In genomic region chr14:57066887-57067513, GRCh38 we compare ENCODE assay signal across 8 cellular contexts.
DNase-seq lines count a peak whose midpoint lies in the region; ATAC-seq, FAIRE-seq and TF ChIP-seq lines count a peak whose summit lies in the region.

No MANE protein-coding gene starts in this region.

- H3K4me2 ChIP-seq in SU-DHL-6 (ENCODE audit: low read depth, low read length, poor library complexity, severe bottlenecking) = no peak overlapping the region
- H3K4me2 ChIP-seq in fibroblast of lung (ENCODE audit: extremely low read depth, insufficient read depth, low read length) = no peak overlapping the region

- peaks cover 0 to 41% (median 21%) of the 10 kb centered on the region in 9 donors for H3K27me3 ChIP-seq in heart left ventricle
- H3K27me3 ChIP-seq in SU-DHL-6 (ENCODE audit: low read length) = no peaks in the 10 kb centered on the region
- H3K27me3 ChIP-seq in fibroblast of lung (ENCODE audit: control insufficient read depth, insufficient read depth, low read length) = no peaks in the 10 kb centered on the region
- H3K27me3 ChIP-seq in psoas muscle (ENCODE audit: insufficient read depth in 3 of 3, low read length in 2 of 3) = no peaks in the 10 kb centered on the region

- no peak for FAIRE-seq in GM19239 (lab: Jason Lieb, UNC)

- ATAC-seq in heart left ventricle (no peak), left ventricle myocardium superior (no peak), psoas muscle (peak in 1 of 4 donors; percentile 56)

- H3K79me2 ChIP-seq in SU-DHL-6 (ENCODE audit: insufficient read depth, low read length) = no peaks in the 10 kb centered on the region
- H3K79me2 ChIP-seq in fibroblast of lung (ENCODE audit: control insufficient read depth, insufficient read depth, low read length) = no peaks in the 10 kb centered on the region

- H3K4me1 ChIP-seq in heart left ventricle = no peaks in the 10 kb centered on the region
- H3K4me1 ChIP-seq in fibroblast of lung (ENCODE audit: control insufficient read depth, extremely low read depth, insufficient read depth, low read length) = no peaks in the 10 kb centered on the region
- H3K4me1 ChIP-seq in psoas muscle = no peaks in the 10 kb centered on the region

- DNase-seq in heart left ventricle (peak in 1 of 5 donors; percentile 25), left ventricle myocardium superior (no peak), fibroblast of lung (ENCODE audit: low read depth in 2 of 2) (peak; percentile 0 to 3), psoas muscle (peak in 1 of 2 donors; percentile 21), DMS79 treated with DMSO at 0.1 percent for 48 hours (lab: John Stamatoyannopoulos, UW) (no peak), GM19239 (ENCODE audit: insufficient read length, low spot score) (no peak)
- peak; percentile 11 for DNase-seq in Jurkat, Clone E6-1 (ENCODE audit: low read depth, low spot score)

- H2AFZ ChIP-seq in SU-DHL-6 (ENCODE audit: low read depth, low read length, severe bottlenecking) (no peak overlapping the region), fibroblast of lung (ENCODE audit: low read length) (no peak overlapping the region)

- no peak for TF ChIP-seq POLR2A in heart left ventricle (IDR thresholded peaks at IDR 0.05)

- H3K27ac ChIP-seq in heart left ventricle = no peak overlapping the region
- no peak overlapping the region for H3K27ac ChIP-seq in SU-DHL-6 (ENCODE audit: low read depth, low read length)
- no peak overlapping the region for H3K27ac ChIP-seq in fibroblast of lung (ENCODE audit: insufficient read depth, low read length)
- H3K27ac ChIP-seq in psoas muscle = no peak overlapping the region

- TF ChIP-seq CTCF in heart left ventricle (IDR thresholded peaks at IDR 0.05) (peak; percentile 12 to 50 (median 36)), SU-DHL-6 (IDR thresholded peaks at IDR 0.05; ENCODE audit: insufficient read depth, low read length, poor library complexity, severe bottlenecking) (peak; percentile 51), fibroblast of lung (conservative IDR thresholded peaks at IDR 0.05 in 1 of 2, IDR thresholded peaks at IDR 0.05 in 1 of 2; ENCODE audit: low read depth in 1 of 2, low read length in 2 of 2) (peak; percentile 34 to 51), psoas muscle (IDR thresholded peaks at IDR 0.05) (peak; percentile 37)

- H3K36me3 ChIP-seq in heart left ventricle (no peaks in the 10 kb centered on the region), SU-DHL-6 (ENCODE audit: low read length) (no peaks in the 10 kb centered on the region), fibroblast of lung (ENCODE audit: control insufficient read depth, insufficient read depth, low read length) (no peaks in the 10 kb centered on the region), psoas muscle (ENCODE audit: insufficient read depth in 1 of 2, low read depth in 1 of 2) (no peaks in the 10 kb centered on the region)

- H4K20me1 ChIP-seq in SU-DHL-6 (ENCODE audit: low read depth, low read length) (no peaks in the 10 kb centered on the region), fibroblast of lung (ENCODE audit: control insufficient read depth, extremely low read depth, insufficient read depth, low read length) (no peaks in the 10 kb centered on the region)

- no peaks in the 10 kb centered on the region for H3K9me2 ChIP-seq in SU-DHL-6 (replicated peaks; ENCODE audit: insufficient read depth, low read length)

- no peaks in the 10 kb centered on the region for H3F3A ChIP-seq in SU-DHL-6 (ENCODE audit: insufficient read depth)

- 7 to 12% (median 9%) methylated on average over 12 of the region's 12 CpGs for WGBS in heart left ventricle, 4 donors
- 7 to 11% (median 10%) methylated on average over 12 of the region's 12 CpGs for WGBS in psoas muscle, 3 donors

- H3K4me3 ChIP-seq in heart left ventricle (no peak overlapping the region), SU-DHL-6 (ENCODE audit: insufficient read depth, low read length, poor library complexity, severe bottlenecking) (no peak overlapping the region), fibroblast of lung (replicated peaks in 1 of 4; ENCODE audit: control extremely low read depth in 1 of 4, insufficient read depth in 1 of 4, low read depth in 3 of 4, low read length in 4 of 4) (no peak overlapping the region), psoas muscle (no peak overlapping the region)
- no peak overlapping the region for H3K4me3 ChIP-seq in Jurkat, Clone E6-1 (ENCODE audit: low read length)

- intact Hi-C loops in heart left ventricle (cut with DNase I) (loop anchor here in 1 of 10 donors (5.0 kb wide), 1 partner anchor 575 kb away; no protein-coding TSS in a partner anchor), left ventricle myocardium superior (cut with micrococcal nuclease) (no loop called here), psoas muscle (cut with DNase I) (no loop called here)

- H3K9me3 ChIP-seq in heart left ventricle (no peaks in the 10 kb centered on the region), SU-DHL-6 (ENCODE audit: insufficient read depth, low read length) (no peaks in the 10 kb centered on the region), fibroblast of lung (ENCODE audit: control insufficient read depth, insufficient read depth, low read depth, low read length) (no peaks in the 10 kb centered on the region), psoas muscle (no peaks in the 10 kb centered on the region)

- H3K9ac ChIP-seq in SU-DHL-6 (ENCODE audit: low read length) (no peak overlapping the region), fibroblast of lung (ENCODE audit: insufficient read depth, low read length) (no peak overlapping the region)

Comparison
In these comparisons a context has a peak if more than half of its experiments do, and no peak if none do; other contexts are left out.
1. DNase-seq: peak in Jurkat, Clone E6-1 (single experiment) and fibroblast of lung (2 of 2); none in left ventricle myocardium superior (single experiment), DMS79 treated with DMSO at 0.1 percent for 48 hours (single experiment) and GM19239 (single experiment).
2. Peak in every context shown above with its lines, with median percentiles within 50 percentile points of each other: CTCF ChIP-seq.